Comparison of ENCODE assay signal across 6 cellular contexts in the genomic region with DNA sequence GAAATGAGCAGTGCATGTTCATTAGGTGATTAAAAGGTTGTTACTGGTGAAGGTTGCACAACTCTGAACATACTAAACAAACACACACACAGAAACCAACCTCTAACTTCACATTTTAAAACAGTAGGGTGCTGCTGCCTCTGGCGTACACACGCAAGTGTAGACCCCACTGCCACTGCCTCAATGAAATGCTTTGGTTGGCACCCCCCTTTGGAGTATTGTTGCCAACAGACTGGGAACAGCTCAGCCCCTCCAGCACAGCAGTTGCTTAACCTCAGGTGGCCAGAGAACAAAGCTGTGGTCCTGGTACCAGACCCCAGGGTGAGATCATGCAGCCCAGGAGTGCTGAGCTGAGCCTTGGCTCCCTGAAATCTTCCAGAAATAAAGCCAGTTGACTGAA.
"Had no signal": no experiment of that assay in that cellular context is flagged by ENCODE, and none has a peak within 500 bp of the region (broad histone marks: within the 10 kb centered on the region; RNA-seq: fewer than 3 reads in every experiment).

No MANE protein-coding gene starts in this region.

- H3K4me3 ChIP-seq: GM23338 had no signal

- H3K4me2 ChIP-seq: GM23338 had no signal

- DNase-seq: H9, HCEC 1CT, KBM-7 had no signal

- H2AFZ ChIP-seq: GM23338 had no signal

- H3K27ac Mint-ChIP-seq: GM23338, H9, IgD-negative memory B cell had no signal

- H3K36me3 Mint-ChIP-seq: IgD-negative memory B cell had no signal

- H3K4me1 Mint-ChIP-seq: GM23338, H9, IgD-negative memory B cell had no signal

- H3K4me3 Mint-ChIP-seq: GM23338, H9, IgD-negative memory B cell had no signal

- ATAC-seq: GM23338, HepG2 had no signal
